ENCODE assay signal across 9 cellular contexts in genomic region chr6:139161817-139162284, GRCh38. TPM values are rescaled to one million over a fixed set of nuclear protein-coding genes. Genes with fewer than 3 reads are reported as not detected.
DNase-seq lines count a peak whose midpoint lies in the region; ATAC-seq lines count a peak whose summit lies in the region.
"Had no signal": no experiment of that assay in that cellular context is flagged by ENCODE, and none has a peak within 500 bp of the region (broad histone marks: within the 10 kb centered on the region; RNA-seq: fewer than 3 reads in every experiment).

No MANE protein-coding gene starts in this region.

- no peak overlapping the region for H2AK5ac ChIP-seq in mesenchymal stem cell (ENCODE audit: low read length, severe bottlenecking)

- no peak overlapping the region for H3K4ac ChIP-seq in mesenchymal stem cell (ENCODE audit: low read depth in 1 of 2, low read length in 2 of 2)

- H3K9me3 ChIP-seq in mesenchymal stem cell (ENCODE audit: control insufficient read depth, low read length), result no peaks in the 10 kb centered on the region

- no peak overlapping the region for H3K18ac ChIP-seq in mesenchymal stem cell (ENCODE audit: low read depth in 1 of 2, low read length in 2 of 2)

- CTCF ChIA-PET in activated CD4-positive, alpha-beta T cell treated with anti-CD3 and anti-CD28 coated beads, Interleukin-2, amount 10 ng/mL, durations not matched to agents 7 days and 5 days (lab: Charles Lee), result interaction anchor here (0.6 to 3.0 kb wide), 9 partner anchors 9 to 212 kb away, joined by 3 to 12 read pairs (median 3); partner anchors contain the start of gene CITED2

- H3K79me1 ChIP-seq in mesenchymal stem cell (replicated peaks; ENCODE audit: low read length, poor library complexity, severe bottlenecking), result peaks cover 38% of the 10 kb centered on the region

- H3K27ac Mint-ChIP-seq in activated CD4-positive, alpha-beta T cell treated with anti-CD3 and anti-CD28 coated beads, Interleukin-2, amount 10 ng/mL, durations not matched to agents 7 days and 5 days, result peak overlapping the region; percentile 95

- H3K36me3 Mint-ChIP-seq in activated CD4-positive, alpha-beta T cell treated with anti-CD3 and anti-CD28 coated beads, Interleukin-2, amount 10 ng/mL, durations not matched to agents 7 days and 5 days (ENCODE audit: low read depth), result peaks cover 58% of the 10 kb centered on the region

- H4K91ac ChIP-seq in mesenchymal stem cell (ENCODE audit: low read length), result no peak overlapping the region

- peak overlapping the region; percentile 50 for H3K4me3 Mint-ChIP-seq in activated CD4-positive, alpha-beta T cell treated with anti-CD3 and anti-CD28 coated beads, Interleukin-2, amount 10 ng/mL, durations not matched to agents 7 days and 5 days

- no peak overlapping the region for H3K14ac ChIP-seq in mesenchymal stem cell (ENCODE audit: low read length in 2 of 2)

- peaks cover 84% of the 10 kb centered on the region for H3K4me1 Mint-ChIP-seq in activated CD4-positive, alpha-beta T cell treated with anti-CD3 and anti-CD28 coated beads, Interleukin-2, amount 10 ng/mL, durations not matched to agents 7 days and 5 days

- no peak overlapping the region for H3K23ac ChIP-seq in mesenchymal stem cell (ENCODE audit: low read length in 2 of 2)

- H2BK5ac ChIP-seq in mesenchymal stem cell (ENCODE audit: low read depth, low read length, poor library complexity, severe bottlenecking), result no peak overlapping the region

- peaks cover 8% of the 10 kb centered on the region in 2 experiments for H3K36me3 ChIP-seq in mesenchymal stem cell (ENCODE audit: control insufficient read depth in 1 of 2, insufficient read depth in 2 of 2, low read depth in 1 of 2, low read length in 2 of 2)

- POLR2A ChIA-PET in activated CD4-positive, alpha-beta T cell treated with anti-CD3 and anti-CD28 coated beads, Interleukin-2, amount 10 ng/mL, durations not matched to agents 7 days and 5 days (lab: Charles Lee), result interaction anchor here (0.7 to 1.1 kb wide), 3 partner anchors 10 to 12 kb away, joined by 3 to 4 read pairs (median 3); no protein-coding TSS in a partner anchor

- no peak overlapping the region for H3K4me3 ChIP-seq in mesenchymal stem cell (ENCODE audit: insufficient read depth in 1 of 2, low read depth in 1 of 2, low read length in 2 of 2)

- H3K9ac ChIP-seq in mesenchymal stem cell (ENCODE audit: low read length), result no peak overlapping the region
- H3K9ac ChIP-seq: KMS-11 had no signal

- H3K4me2 ChIP-seq in mesenchymal stem cell (ENCODE audit: low read length, poor library complexity, severe bottlenecking), result no peak overlapping the region
- H3K4me2 ChIP-seq: KMS-11 had no signal

- H2BK12ac ChIP-seq in mesenchymal stem cell (ENCODE audit: low read length in 2 of 2), result no peak overlapping the region

- H3K27me3 ChIP-seq in mesenchymal stem cell (ENCODE audit: control insufficient read depth in 1 of 2, insufficient read depth in 1 of 2, low read length in 2 of 2), result no peaks in the 10 kb centered on the region

- H2AFZ ChIP-seq in mesenchymal stem cell (ENCODE audit: low read depth, low read length), result no peak overlapping the region

- H3K4me1 ChIP-seq in mesenchymal stem cell (ENCODE audit: control insufficient read depth, insufficient read depth, low read depth, low read length), result peaks cover 6% of the 10 kb centered on the region

- no peak overlapping the region for H3K27ac ChIP-seq in mesenchymal stem cell (ENCODE audit: low read length, poor library complexity, severe bottlenecking)
- H3K27ac ChIP-seq: KMS-11 had no signal

- no peaks in the 10 kb centered on the region for H3K9me3 Mint-ChIP-seq in activated CD4-positive, alpha-beta T cell treated with anti-CD3 and anti-CD28 coated beads, Interleukin-2, amount 10 ng/mL, durations not matched to agents 7 days and 5 days

- H2BK15ac ChIP-seq in mesenchymal stem cell (ENCODE audit: low read depth, poor library complexity, severe bottlenecking), result no peak overlapping the region

- H4K8ac ChIP-seq in mesenchymal stem cell (ENCODE audit: low read length), result peak overlapping the region; percentile 7

- WGBS in mesenchymal stem cell, result 71% methylated on average over 3 of the region's 3 CpGs

- H2BK120ac ChIP-seq in mesenchymal stem cell (ENCODE audit: low read depth, low read length), result no peak overlapping the region

- peak; percentile 75 for DNase-seq in GM19238 (ENCODE audit: insufficient read length, low spot score)
- DNase-seq in activated CD4-positive, alpha-beta T cell treated with anti-CD3 and anti-CD28 coated beads, Interleukin-2, amount 10 ng/mL, durations not matched to agents 7 days and 5 days, result peak; percentile 79
- DNase-seq in mesenchymal stem cell, result no peak
- no peak for DNase-seq in cerebellar nuclear complex (lab: John Stamatoyannopoulos, UW)
- DNase-seq in SIG-M5 (lab: John Stamatoyannopoulos, UW), result no peak
- DNase-seq in NCI-H2081 treated with DMSO at 0.1 percent for 48 hours (lab: John Stamatoyannopoulos, UW), result no peak
- no peak for DNase-seq in GOT3 (lab: John Stamatoyannopoulos, UW)

- ATAC-seq in HG03060 (IDR thresholded peaks at IDR 0.05; ENCODE audit: low read depth, unreplicated experiment), result peak; percentile 98

- H3K27me3 Mint-ChIP-seq in activated CD4-positive, alpha-beta T cell treated with anti-CD3 and anti-CD28 coated beads, Interleukin-2, amount 10 ng/mL, durations not matched to agents 7 days and 5 days, result no peaks in the 10 kb centered on the region

RNA-seq across cellular contexts. Expression of gene HECA, which starts 27.0 kb away (rescaled TPM):
- total RNA-seq in activated CD4-positive, alpha-beta T cell treated with anti-CD3 and anti-CD28 coated beads, Interleukin-2, amount 10 ng/mL, durations not matched to agents 7 days and 5 days, result 10 to 100 TPM; 59.2 to 60.1 TPM
- polyA plus RNA-seq in mesenchymal stem cell (2013, experiment 1 of 2), result 9.4 TPM
- 9.6 TPM for polyA plus RNA-seq in mesenchymal stem cell (2013, experiment 2 of 2)

Comparison
In these comparisons a context has a peak if more than half of its experiments do, and no peak if none do; other contexts are left out.
1. DNase-seq: peak in GM19238 (single experiment) and activated CD4-positive, alpha-beta T cell treated with anti-CD3 and anti-CD28 coated beads, Interleukin-2, amount 10 ng/mL, durations not matched to agents 7 days and 5 days (single experiment); none in mesenchymal stem cell (single experiment), cerebellar nuclear complex (0 of 2), SIG-M5 (single experiment), NCI-H2081 treated with DMSO at 0.1 percent for 48 hours (single experiment) and GOT3 (single experiment).